34 cellular contexts compared by ENCODE assay signal in the genomic region with DNA sequence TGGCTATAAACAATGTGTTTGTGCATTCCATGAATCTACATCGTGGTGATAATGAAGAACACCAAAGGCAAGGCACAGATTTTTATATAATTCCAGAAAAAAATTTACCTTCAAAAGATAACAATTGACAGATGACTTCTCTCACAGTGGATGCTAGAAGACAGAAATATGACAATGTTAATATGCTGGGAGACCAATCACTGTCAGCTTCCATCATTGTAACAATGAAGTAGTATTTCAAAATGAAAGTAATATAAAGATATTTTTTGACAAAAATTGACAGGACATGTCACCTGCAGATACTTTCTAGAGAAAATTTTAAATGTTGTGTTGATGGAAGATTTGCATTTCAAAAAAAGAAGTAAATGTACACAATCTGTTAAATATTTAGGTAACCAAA.
"Had no signal": no experiment of that assay in that cellular context is flagged by ENCODE, and none has a peak within 500 bp of the region (broad histone marks: within the 10 kb centered on the region; RNA-seq: fewer than 3 reads in every experiment).

No MANE protein-coding gene starts in this region.

- DNase-seq: Karpas-422, Kasumi-1, MG63, MM.1S, MV-4-11, NCI-H1048, NCI-H1092, NCI-H1092 treated with DMSO at 0.1 percent for 48 hours, NCI-H1105, NCI-H1105 treated with DMSO at 0.1 percent for 48 hours, NCI-H1417, NCI-H1417 treated with DMSO at 0.1 percent for 48 hours, NCI-H1436, NCI-H1436 treated with DMSO at 0.1 percent for 48 hours, NCI-H146, NCI-H1694, NCI-H1694 treated with DMSO at 0.1 percent for 48 hours, NCI-H187, NCI-H187 treated with DMSO at 0.1 percent for 48 hours, NCI-H1930, NCI-H2029, NCI-H2029 treated with DMSO at 0.1 percent for 48 hours, NCI-H2081, NCI-H2081 treated with DMSO at 0.1 percent for 48 hours, NCI-H2107, NCI-H2171, NCI-H2171 treated with DMSO at 0.1 percent for 48 hours, NCI-H2227 treated with DMSO at 0.1 percent for 48 hours, NCI-H226, NCI-H345, NCI-H446, NCI-H446 treated with DMSO at 0.1 percent for 48 hours, NCI-H510A, NCI-H510A treated with DMSO at 0.1 percent for 48 hours had no signal

- H3K4me3 ChIP-seq: MG63 had no signal

- H3K36me3 ChIP-seq: MG63 had no signal

- H3K27me3 ChIP-seq: MG63 had no signal

- H3K9me3 ChIP-seq: MG63 had no signal
